ENCODE assay signal across 27 cellular contexts in genomic region chr16:17666293-17666692, GRCh38.
"Had no signal": no experiment of that assay in that cellular context is flagged by ENCODE, and none has a peak within 500 bp of the region (broad histone marks: within the 10 kb centered on the region; RNA-seq: fewer than 3 reads in every experiment).

No MANE protein-coding gene starts in this region.

- H3K36me3 Mint-ChIP-seq: immature natural killer cell; naive thymus-derived CD8-positive, alpha-beta T cell had no signal

- H3K4me3 Mint-ChIP-seq: immature natural killer cell; naive thymus-derived CD8-positive, alpha-beta T cell; nephron; neural crest cell had no signal

- H3K9me3 Mint-ChIP-seq: immature natural killer cell, nephron, neural crest cell had no signal

- H3K27ac Mint-ChIP-seq: immature natural killer cell; naive thymus-derived CD8-positive, alpha-beta T cell; nephron had no signal

- ATAC-seq: left colon; left lung; lower lobe of right lung; naive thymus-derived CD8-positive, alpha-beta T cell; pancreas; right cardiac atrium; sciatic nerve had no signal

- DNase-seq: hypothalamus; immature natural killer cell; kidney; left colon; left lung; lower lobe of right lung; mammary epithelial cell; mesenchymal stem cell; naive thymus-derived CD8-positive, alpha-beta T cell; nucleus accumbens; pancreas; posterior cingulate gyrus; retina; right cardiac atrium; stimulated activated CD4-positive, alpha-beta T cell treated with anti-CD3 and anti-CD28 coated beads, Interleukin-12 subunit alpha, Interleukin-12 subunit beta, amount 100 ng/mL, for 4 hours; stimulated activated CD4-positive, alpha-beta T cell treated with anti-CD3 and anti-CD28 coated beads, Interleukin-15, amount 100 ng/mL, for 24 hours; stimulated activated CD4-positive, alpha-beta T cell treated with anti-CD3 and anti-CD28 coated beads, Interleukin-2, amount 100 ng/mL, for 24 hours; stimulated activated CD4-positive, alpha-beta T cell treated with anti-CD3 and anti-CD28 coated beads, Interleukin-4, amount 100 ng/mL, for 1 hour; stimulated activated naive CD4-positive, alpha-beta T cell; stomach; testis; thyroid gland; transverse colon; upper lobe of left lung had no signal

- H3K4me1 Mint-ChIP-seq: immature natural killer cell; naive thymus-derived CD8-positive, alpha-beta T cell; nephron; neural crest cell had no signal
